Comparison of ENCODE assay signal across 8 cellular contexts in genomic region chr3:11059090-11059798, GRCh38.
DNase-seq lines count a peak whose midpoint lies in the region; ATAC-seq, FAIRE-seq and TF ChIP-seq lines count a peak whose summit lies in the region.

No MANE protein-coding gene starts in this region.

- CTCF ChIA-PET in OCI-LY7 (lab: Charles Lee; ENCODE audit: unreplicated experiment): no interaction called here

- H3K9ac ChIP-seq in astrocyte (ENCODE audit: low read length): no peak overlapping the region

- POLR2A ChIA-PET in OCI-LY7 (lab: Charles Lee): no interaction called here

- no peaks in the 10 kb centered on the region for H3K4me1 ChIP-seq in OCI-LY7 (ENCODE audit: insufficient read depth, low read length, poor library complexity, severe bottlenecking)
- H3K4me1 ChIP-seq in astrocyte (ENCODE audit: insufficient read depth, low read length): peaks cover 6% of the 10 kb centered on the region
- H3K4me1 ChIP-seq in spleen: peaks cover 0 to 15% (median 10%) of the 10 kb centered on the region in 6 donors

- H4K20me1 ChIP-seq in OCI-LY7 (ENCODE audit: insufficient read depth, low read length): no peaks in the 10 kb centered on the region
- no peaks in the 10 kb centered on the region for H4K20me1 ChIP-seq in astrocyte (ENCODE audit: insufficient read depth, low read length)

- peaks cover 32% of the 10 kb centered on the region for H3K27me3 Mint-ChIP-seq in astrocyte (ENCODE audit: low read depth, unreplicated experiment)

- intact Hi-C loops in OCI-LY7 (cut with micrococcal nuclease; ENCODE audit: unreplicated experiment) (loop anchor here (1.0 kb wide), 1 partner anchor 114 kb away; no protein-coding TSS in a partner anchor), spleen (cut with DNase I; ENCODE audit: low total_unique reads) (loop anchor here (5.0 kb wide), 2 partner anchors 112 to 302 kb away; no protein-coding TSS in a partner anchor)

- no peak overlapping the region for H3K4me3 Mint-ChIP-seq in astrocyte (ENCODE audit: unreplicated experiment)

- FAIRE-seq in astrocyte (lab: Jason Lieb, UNC): peak; percentile 66

- no peak overlapping the region for H3K27ac ChIP-seq in OCI-LY7 (ENCODE audit: low read depth, low read length, poor library complexity, severe bottlenecking)
- H3K27ac ChIP-seq in astrocyte (ENCODE audit: low read depth, low read length): no peak overlapping the region
- no peak overlapping the region for H3K27ac ChIP-seq in spleen

- no peak overlapping the region for H3K4me2 ChIP-seq in OCI-LY7 (ENCODE audit: low read length)
- peak overlapping the region; percentile 51 for H3K4me2 ChIP-seq in astrocyte (ENCODE audit: low read length)

- no peak for TF ChIP-seq POLR2A in spleen (IDR thresholded peaks at IDR 0.05)

- no peaks in the 10 kb centered on the region for H3K36me3 ChIP-seq in OCI-LY7 (ENCODE audit: insufficient read depth, low read length)
- H3K36me3 ChIP-seq in astrocyte (ENCODE audit: insufficient read depth, low read length): no peaks in the 10 kb centered on the region
- no peaks in the 10 kb centered on the region for H3K36me3 ChIP-seq in spleen

- H3K4me3 ChIP-seq in OCI-LY7 (ENCODE audit: low read depth, low read length, poor library complexity, severe bottlenecking): no peak overlapping the region
- no peak overlapping the region for H3K4me3 ChIP-seq in astrocyte (ENCODE audit: insufficient read depth, low read depth, low read length)
- H3K4me3 ChIP-seq in spleen: no peak overlapping the region

- peak; percentile 54 for ATAC-seq in HG03066 (IDR thresholded peaks at IDR 0.05; ENCODE audit: low read depth, unreplicated experiment)
- ATAC-seq in GM21390 (IDR thresholded peaks at IDR 0.05; ENCODE audit: unreplicated experiment): no peak
- ATAC-seq in GM18502 (IDR thresholded peaks at IDR 0.05; ENCODE audit: poor library complexity, unreplicated experiment): no peak

- no peaks in the 10 kb centered on the region for H3K36me3 Mint-ChIP-seq in astrocyte (ENCODE audit: low read depth, unreplicated experiment)

- H3K9me3 ChIP-seq in OCI-LY7 (ENCODE audit: low read length): no peaks in the 10 kb centered on the region
- no peaks in the 10 kb centered on the region for H3K9me3 ChIP-seq in astrocyte (ENCODE audit: insufficient read depth, low read depth, low read length)
- H3K9me3 ChIP-seq in spleen: peaks cover 0 to 7% (median 0%) of the 10 kb centered on the region in 8 donors

- H3K27me3 ChIP-seq in astrocyte (ENCODE audit: insufficient read depth, low read length) (peaks cover 4% of the 10 kb centered on the region), spleen (replicated peaks in 1 of 7) (peaks cover 0 to 57% (median 9%) of the 10 kb centered on the region in 7 donors)

- no peaks in the 10 kb centered on the region for H3K9me2 ChIP-seq in OCI-LY7 (ENCODE audit: insufficient read depth, low read length)

- DNase-seq in D341Med (ENCODE audit: low spot score) (peak; percentile 82), OCI-LY7 (ENCODE audit: low spot score) (peak; percentile 30), astrocyte (ENCODE audit: low read depth) (peak; percentile 41), hypothalamus (lab: John Stamatoyannopoulos, UW) (peak in 48 of 51 donors; percentile 5 to 84 (median 46)), spleen (no peak)

- H2AFZ ChIP-seq in OCI-LY7 (ENCODE audit: low read length) (no peak overlapping the region), astrocyte (ENCODE audit: low read depth, low read length) (peak overlapping the region; percentile 32)

- WGBS in spleen, 5 donors: 28 to 34% (median 30%) methylated on average over 13 to 14 of the region's 14 CpGs

- H3K79me2 ChIP-seq in OCI-LY7 (ENCODE audit: insufficient read depth, low read depth, low read length): no peaks in the 10 kb centered on the region
- H3K79me2 ChIP-seq in astrocyte (ENCODE audit: insufficient read depth, low read length): no peaks in the 10 kb centered on the region

- H3K27ac Mint-ChIP-seq in astrocyte (ENCODE audit: unreplicated experiment): no peak overlapping the region

- peaks cover 7% of the 10 kb centered on the region for H3K9me3 Mint-ChIP-seq in astrocyte (ENCODE audit: unreplicated experiment)

- TF ChIP-seq CTCF in OCI-LY7 (conservative IDR thresholded peaks at IDR 0.05; ENCODE audit: low read length): peak; percentile 68
- TF ChIP-seq CTCF in astrocyte (IDR thresholded peaks at IDR 0.05; ENCODE audit: insufficient read depth, low read depth, low read length): peak; percentile 84
- peak; percentile 31 to 75 (median 67) for TF ChIP-seq CTCF in spleen (IDR thresholded peaks at IDR 0.05 in 8 of 11, conservative IDR thresholded peaks at IDR 0.05 in 3 of 11)

- BruUV-seq in OCI-LY7 (replicated peaks; lab: Mats Ljungman, UMichigan): no TSS peak

- no peaks in the 10 kb centered on the region for H3K4me1 Mint-ChIP-seq in astrocyte (ENCODE audit: low read depth, unreplicated experiment)
